In genomic region chr3:133805702-133806475, GRCh38 we compare ENCODE assay signal across 8 cellular contexts. TPM values are rescaled to one million over a fixed set of nuclear protein-coding genes. Genes with fewer than 3 reads are reported as not detected.
A peak's percentile ranks its signal among the peaks of the same experiment; 100 is the strongest.
DNase-seq lines count a peak whose midpoint lies in the region; ATAC-seq and TF ChIP-seq lines count a peak whose summit lies in the region.

SRPRB (plus strand) TSS chr3:133805815; CDS start chr3:133805849, 34 bp downstream.

- H3K27me3 Mint-ChIP-seq in WTC11 (ENCODE audit: low read depth) (peaks cover 11% of the 10 kb centered on the region), immature natural killer cell (ENCODE audit: low read depth in 3 of 3) (peaks cover 4 to 12% (median 5%) of the 10 kb centered on the region in 3 donors)

- H3K4me1 Mint-ChIP-seq in WTC11 (peaks cover 13% of the 10 kb centered on the region), immature natural killer cell (peaks cover 19 to 44% of the 10 kb centered on the region in 2 donors)

- H3K27ac Mint-ChIP-seq in WTC11: peak within 1 kb of the TSS; percentile 71; the same call in 1 of the 2 replicates
- peak within 1 kb of the TSS; percentile 91 to 93 (median 92) for H3K27ac Mint-ChIP-seq in immature natural killer cell

- ATAC-seq in GM19023 (IDR thresholded peaks at IDR 0.05; ENCODE audit: unreplicated experiment) (peak; percentile 98), HG03196 (IDR thresholded peaks at IDR 0.05; ENCODE audit: unreplicated experiment) (peak; percentile 99), WTC11 (peak; percentile 99)

- H3K4me3 ChIP-seq in AG09309 (ENCODE audit: control insufficient read depth, low read depth, low read length) (peak within 1 kb of the TSS; percentile 100), cardiac fibroblast (replicated peaks in 1 of 2; ENCODE audit: low read depth in 2 of 2, low read length in 2 of 2) (peak within 1 kb of the TSS; percentile 86 to 92)

- peak within 1 kb of the TSS; percentile 87 for H3K4me3 Mint-ChIP-seq in WTC11
- H3K4me3 Mint-ChIP-seq in immature natural killer cell: peak within 1 kb of the TSS; percentile 94 to 97 (median 96)

- H3K36me3 Mint-ChIP-seq in WTC11 (peaks cover 32% of the 10 kb centered on the region), immature natural killer cell (peaks cover 0 to 19% (median 2%) of the 10 kb centered on the region in 3 donors)

- TF ChIP-seq CTCF in AG09309 (IDR thresholded peaks at IDR 0.05; ENCODE audit: control insufficient read depth, insufficient read depth, low read depth, low read length, missing control alignments): no peak
- TF ChIP-seq CTCF in WTC11 (IDR thresholded peaks at IDR 0.05): no peak
- no peak for TF ChIP-seq CTCF in cardiac fibroblast (IDR thresholded peaks at IDR 0.05; ENCODE audit: low read depth, low read length)

- DNase-seq in AG09309 (ENCODE audit: low read depth) (peak; percentile 70), NCI-H226 (peak; percentile 86), WTC11 (ENCODE audit: low spot score) (peak; percentile 91), cardiac fibroblast (ENCODE audit: low read depth in 2 of 2) (peak; percentile 94 to 95), immature natural killer cell (peak; percentile 91 to 94 (median 92)), smooth muscle cell of the brain vasculature (ENCODE audit: low read depth, low spot score) (peak; percentile 82)

- H3K9me3 Mint-ChIP-seq in WTC11: no peaks in the 10 kb centered on the region
- H3K9me3 Mint-ChIP-seq in immature natural killer cell: no peaks in the 10 kb centered on the region

- CTCF ChIA-PET in WTC11 (lab: Charles Lee): interaction anchor here (1.5 kb wide), 1 partner anchor 142 kb away, joined by 3 read pairs; no protein-coding TSS in a partner anchor

- POLR2A ChIA-PET in WTC11 (lab: Charles Lee): no interaction called here

TF ChIP-seq in WTC11, 78 proteins besides CTCF, POLR2A, EP300 and RAD21:
- TF ChIP-seq HMGXB4 (CRISPR knock-in tag; IDR thresholded peaks at IDR 0.05) (peak; percentile 44; the same call in 1 of the 2 replicates), RORB (CRISPR knock-in tag; IDR thresholded peaks at IDR 0.05) (no peak), FOXP1 (CRISPR knock-in tag; IDR thresholded peaks at IDR 0.05; ENCODE audit: borderline replicate concordance) (peak; percentile 67; the same call in 1 of the 2 replicates), ETV6 (CRISPR knock-in tag; IDR thresholded peaks at IDR 0.05) (peak; percentile 68; the same call in 1 of the 2 replicates), NFE2L1 (CRISPR knock-in tag; IDR thresholded peaks at IDR 0.05) (peak; percentile 65; the same call in 1 of the 2 replicates), SOX15 (CRISPR knock-in tag; IDR thresholded peaks at IDR 0.05) (no peak), GABPB1 (CRISPR knock-in tag; IDR thresholded peaks at IDR 0.05) (peak; percentile 17; the same call in 1 of the 2 replicates), FOXK1 (CRISPR knock-in tag; IDR thresholded peaks at IDR 0.05) (peak; percentile 47; the same call in 1 of the 2 replicates), CREB1 (CRISPR knock-in tag; IDR thresholded peaks at IDR 0.05) (0 out of 2 replicates have a peak, but pooled peaks have one; percentile 27), NFYB (CRISPR knock-in tag; conservative IDR thresholded peaks at IDR 0.05; ENCODE audit: low read depth) (no peak), FOXJ3 (CRISPR knock-in tag; IDR thresholded peaks at IDR 0.05; ENCODE audit: borderline replicate concordance) (no peak), ERG (CRISPR knock-in tag; IDR thresholded peaks at IDR 0.05) (no peak), ARID4B (CRISPR knock-in tag; IDR thresholded peaks at IDR 0.05; ENCODE audit: borderline replicate concordance) (peak; percentile 66; the same call in 1 of the 2 replicates), CBFB (CRISPR knock-in tag; IDR thresholded peaks at IDR 0.05; ENCODE audit: low read depth) (no peak), MAX (CRISPR knock-in tag; IDR thresholded peaks at IDR 0.05) (peak; percentile 96), USF1 (CRISPR knock-in tag; IDR thresholded peaks at IDR 0.05) (peak; percentile 28; the same call in 1 of the 2 replicates), ZBTB21 (CRISPR knock-in tag; IDR thresholded peaks at IDR 0.05; ENCODE audit: borderline replicate concordance) (no peak; the same call in 1 of the 2 replicates), IRF1 (CRISPR knock-in tag; IDR thresholded peaks at IDR 0.05) (peak; percentile 57), TEAD4 (CRISPR knock-in tag; IDR thresholded peaks at IDR 0.05) (no peak), TEAD1 (CRISPR knock-in tag; IDR thresholded peaks at IDR 0.05) (peak; percentile 69)

RNA-seq across cellular contexts. Expression of gene SRPRB, which starts in this region (rescaled TPM):
- total RNA-seq in WTC11 (2021): 40.9 to 42.2 TPM (median 41.2 TPM) in 3 replicates
- 10 to 100 TPM; 28.8 to 51.0 (median 43.9) TPM for polyA plus RNA-seq in immature natural killer cell

Comparison
In these comparisons a context has a peak if more than half of its experiments do, and no peak if none do; other contexts are left out.
1. Peak in every context shown above with its lines: DNase-seq, ATAC-seq and H3K4me3 ChIP-seq.